Comparison of ENCODE assay signal across 11 cellular contexts in genomic region chr1:27000817-27001460, GRCh38. TPM values are rescaled to one million over a fixed set of nuclear protein-coding genes. Genes with fewer than 3 reads are reported as not detected.
DNase-seq lines count a peak whose midpoint lies in the region; ATAC-seq and TF ChIP-seq lines count a peak whose summit lies in the region.
"Had no signal": no experiment of that assay in that cellular context is flagged by ENCODE, and none has a peak within 500 bp of the region (broad histone marks: within the 10 kb centered on the region; RNA-seq: fewer than 3 reads in every experiment).

No MANE protein-coding gene starts in this region.

- intact Hi-C loops in heart right ventricle (cut with DNase I) (no loop called here), left cardiac atrium (cut with DNase I) (no loop called here), vagina (cut with DNase I) (no loop called here)
- intact Hi-C loops in activated CD8-positive, alpha-beta T cell treated with anti-CD3 and anti-CD28 coated beads for 36 hours (cut with micrococcal nuclease), result no loop called here

- ATAC-seq in heart right ventricle (no peak), left cardiac atrium (no peak)
- no peak for ATAC-seq in activated CD8-positive, alpha-beta T cell treated with anti-CD3 and anti-CD28 coated beads for 36 hours

- H3K4me3 ChIP-seq in heart right ventricle, result no peak overlapping the region
- H3K4me3 ChIP-seq in epithelial cell of esophagus (ENCODE audit: low read length), result no peak overlapping the region
- H3K4me3 ChIP-seq in vagina, result no peak overlapping the region

- no peak for DNase-seq in heart right ventricle
- DNase-seq in left cardiac atrium, result no peak
- peak; percentile 68 for DNase-seq in epithelial cell of esophagus (ENCODE audit: low read depth)
- DNase-seq in vagina (ENCODE audit: extremely low spot score in 2 of 2), result no peak
- DNase-seq in middle frontal gyrus (ENCODE audit: extremely low spot score, low spot score), result no peak
- no peak for DNase-seq in hypothalamus (lab: John Stamatoyannopoulos, UW)
- no peak for DNase-seq in activated CD8-positive, alpha-beta T cell treated with anti-CD3 and anti-CD28 coated beads for 36 hours
- DNase-seq: stimulated activated CD4-positive, alpha-beta T cell treated with anti-CD3 and anti-CD28 coated beads, Interleukin-2, amount 100 ng/mL, for 48 hours had no signal

- H3K36me3 ChIP-seq in heart right ventricle, result peaks cover 0 to 7% (median 0%) of the 10 kb centered on the region in 9 donors
- H3K36me3 ChIP-seq in vagina, result peaks cover 0 to 13% of the 10 kb centered on the region in 2 donors

- H3K9me3 Mint-ChIP-seq in nephron, result no peaks in the 10 kb centered on the region
- no peaks in the 10 kb centered on the region for H3K9me3 Mint-ChIP-seq in activated CD8-positive, alpha-beta T cell treated with anti-CD3 and anti-CD28 coated beads for 36 hours
- H3K9me3 Mint-ChIP-seq: activated T-helper 1 cell treated with anti-CD3 and anti-CD28 coated beads, Interleukin-12 subunit alpha, Interleukin-12 subunit beta, Interleukin-2, Interleukin-4 antibody, amounts not matched to agents 30 ng/mL and 10 ng/mL and 1 ng/mL, durations not matched to agents 14 hours and 24 hours and 36 hours had no signal

- peaks cover 51% of the 10 kb centered on the region for H3K4me1 Mint-ChIP-seq in nephron
- H3K4me1 Mint-ChIP-seq in activated CD8-positive, alpha-beta T cell treated with anti-CD3 and anti-CD28 coated beads for 36 hours (ENCODE audit: low read depth), result peaks cover 5% of the 10 kb centered on the region

- WGBS in heart right ventricle, 2 donors, result 75 to 87% methylated on average over 8 of the region's 8 CpGs

- POLR2A ChIA-PET in activated CD8-positive, alpha-beta T cell treated with anti-CD3 and anti-CD28 coated beads for 36 hours (lab: Charles Lee), result interaction anchor here (0.7 kb wide), 1 partner anchor 359 kb away, joined by 3 read pairs; no protein-coding TSS in a partner anchor

- CTCF ChIA-PET in activated CD8-positive, alpha-beta T cell treated with anti-CD3 and anti-CD28 coated beads for 36 hours (lab: Charles Lee), result no interaction called here

- no peak for TF ChIP-seq POLR2A in vagina (IDR thresholded peaks at IDR 0.05)

- H3K27ac ChIP-seq in heart right ventricle, result peak overlapping the region in 9 of 10 donors; percentile 50 to 87 (median 75)
- H3K27ac ChIP-seq in vagina, result peak overlapping the region; percentile 91

- H3K4me1 ChIP-seq in heart right ventricle, result peaks cover 36 to 76% (median 55%) of the 10 kb centered on the region in 9 donors
- peaks cover 89% of the 10 kb centered on the region for H3K4me1 ChIP-seq in vagina

- no peaks in the 10 kb centered on the region for H3K36me3 Mint-ChIP-seq in nephron (ENCODE audit: low read depth)
- no peaks in the 10 kb centered on the region for H3K36me3 Mint-ChIP-seq in activated CD8-positive, alpha-beta T cell treated with anti-CD3 and anti-CD28 coated beads for 36 hours (ENCODE audit: low read depth)

- H3K9me3 ChIP-seq in heart right ventricle (no peaks in the 10 kb centered on the region), vagina (no peaks in the 10 kb centered on the region)

- peaks cover 18% of the 10 kb centered on the region for H3K27me3 Mint-ChIP-seq in nephron (ENCODE audit: low read depth)
- H3K27me3 Mint-ChIP-seq in activated CD8-positive, alpha-beta T cell treated with anti-CD3 and anti-CD28 coated beads for 36 hours, result peaks cover 12% of the 10 kb centered on the region

- H3K27ac Mint-ChIP-seq in nephron, result peak overlapping the region; percentile 72 to 81 (median 76)
- no peak overlapping the region for H3K27ac Mint-ChIP-seq in activated CD8-positive, alpha-beta T cell treated with anti-CD3 and anti-CD28 coated beads for 36 hours
- H3K27ac Mint-ChIP-seq: activated T-helper 1 cell treated with anti-CD3 and anti-CD28 coated beads, Interleukin-12 subunit alpha, Interleukin-12 subunit beta, Interleukin-2, Interleukin-4 antibody, amounts not matched to agents 30 ng/mL and 10 ng/mL and 1 ng/mL, durations not matched to agents 14 hours and 24 hours and 36 hours had no signal

- peak overlapping the region in 1 of 3 experiments; percentile 11 for H3K4me3 Mint-ChIP-seq in nephron
- H3K4me3 Mint-ChIP-seq in activated CD8-positive, alpha-beta T cell treated with anti-CD3 and anti-CD28 coated beads for 36 hours, result no peak overlapping the region
- H3K4me3 Mint-ChIP-seq: activated T-helper 1 cell treated with anti-CD3 and anti-CD28 coated beads, Interleukin-12 subunit alpha, Interleukin-12 subunit beta, Interleukin-2, Interleukin-4 antibody, amounts not matched to agents 30 ng/mL and 10 ng/mL and 1 ng/mL, durations not matched to agents 14 hours and 24 hours and 36 hours had no signal

- TF ChIP-seq CTCF in heart right ventricle (IDR thresholded peaks at IDR 0.05), result no peak
- no peak for TF ChIP-seq CTCF in epithelial cell of esophagus (IDR thresholded peaks at IDR 0.05; ENCODE audit: insufficient read depth, low read depth, low read length, missing control alignments)
- TF ChIP-seq CTCF in nephron (IDR thresholded peaks at IDR 0.05; ENCODE audit: unreplicated experiment in 3 of 3), result no peak
- no peak for TF ChIP-seq CTCF in vagina (IDR thresholded peaks at IDR 0.05)
- no peak for TF ChIP-seq CTCF in activated CD8-positive, alpha-beta T cell treated with anti-CD3 and anti-CD28 coated beads for 36 hours (IDR thresholded peaks at IDR 0.05)

- peaks cover 0 to 15% (median 6%) of the 10 kb centered on the region in 7 donors for H3K27me3 ChIP-seq in heart right ventricle
- H3K27me3 ChIP-seq in vagina, result no peaks in the 10 kb centered on the region

RNA-seq across cellular contexts. Expression of gene TRNP1, which starts 7.4 kb away (rescaled TPM):
- total RNA-seq in heart right ventricle, result 10 to 100 TPM; 11.9 to 32.5 (median 22.3) TPM
- polyA plus RNA-seq in heart right ventricle, result 10 to 100 TPM; 17.7 to 48.6 TPM
- total RNA-seq in left cardiac atrium, result 10 to 100 TPM; 40.6 to 45.2 TPM
- 13.0 TPM for total RNA-seq in vagina
- total RNA-seq in activated CD8-positive, alpha-beta T cell treated with anti-CD3 and anti-CD28 coated beads for 36 hours, result under 1 TPM; 0.16 to 0.38 TPM

RNA-seq across cellular contexts. Expression of gene TENT5B, which starts 11.7 kb away (rescaled TPM):
- total RNA-seq in heart right ventricle (10 to 100 TPM; 10.9 to 49.3 (median 23.9) TPM), left cardiac atrium (10 to 100 TPM; 17.1 to 29.0 TPM), vagina (64.3 TPM)
- 10 to 100 TPM; 17.7 to 64.7 TPM for polyA plus RNA-seq in heart right ventricle
- not detected for total RNA-seq in activated CD8-positive, alpha-beta T cell treated with anti-CD3 and anti-CD28 coated beads for 36 hours
- total RNA-seq: activated T-helper 1 cell treated with anti-CD3 and anti-CD28 coated beads, Interleukin-12 subunit alpha, Interleukin-12 subunit beta, Interleukin-2, Interleukin-4 antibody, amounts not matched to agents 30 ng/mL and 10 ng/mL and 1 ng/mL, durations not matched to agents 14 hours and 24 hours and 36 hours had no signal

RNA-seq across cellular contexts. Expression of gene KDF1, which starts 40.7 kb away (rescaled TPM):
- under 1 TPM in 4 of 10 donors, not detected in 6; 0.21 to 0.26 (median 0.24) TPM for total RNA-seq in heart right ventricle
- polyA plus RNA-seq in heart right ventricle, result under 1 TPM in 1 of 2 donors, not detected in 1; 0.15 TPM
- under 1 TPM; 0.18 to 0.68 TPM for total RNA-seq in left cardiac atrium
- 7.4 TPM for total RNA-seq in vagina
- total RNA-seq in activated CD8-positive, alpha-beta T cell treated with anti-CD3 and anti-CD28 coated beads for 36 hours, result under 1 TPM; 0.18 to 0.27 TPM
- total RNA-seq: activated T-helper 1 cell treated with anti-CD3 and anti-CD28 coated beads, Interleukin-12 subunit alpha, Interleukin-12 subunit beta, Interleukin-2, Interleukin-4 antibody, amounts not matched to agents 30 ng/mL and 10 ng/mL and 1 ng/mL, durations not matched to agents 14 hours and 24 hours and 36 hours; lung microvascular endothelial cell had no signal

Comparison
In these comparisons a context has a peak if more than half of its experiments do, and no peak if none do; other contexts are left out.
1. RNA of gene TRNP1, which starts 7.4 kb away (total RNA-seq): 40.6 to 45.2 TPM in left cardiac atrium, 11.9 to 32.5 TPM in heart right ventricle and 13.0 TPM in vagina (single experiment); 0.16 to 0.38 TPM in activated CD8-positive, alpha-beta T cell treated with anti-CD3 and anti-CD28 coated beads for 36 hours; every median in the first group is over 4 times any median in the second.
2. RNA of gene TENT5B, which starts 11.7 kb away (total RNA-seq): 64.3 TPM in vagina (single experiment), 17.1 to 29.0 TPM in left cardiac atrium and 10.9 to 49.3 TPM in heart right ventricle; not detected in activated CD8-positive, alpha-beta T cell treated with anti-CD3 and anti-CD28 coated beads for 36 hours; every median in the first group is over 10 times any median in the second.